Comparison of ENCODE assay signal across 9 cellular contexts in genomic region chr17:17151962-17152361, GRCh38. TPM values are rescaled to one million over a fixed set of nuclear protein-coding genes. Genes with fewer than 3 reads are reported as not detected.
DNase-seq lines count a peak whose midpoint lies in the region; ATAC-seq, FAIRE-seq and TF ChIP-seq lines count a peak whose summit lies in the region.
"Had no signal": no experiment of that assay in that cellular context is flagged by ENCODE, and none has a peak within 500 bp of the region (broad histone marks: within the 10 kb centered on the region; RNA-seq: fewer than 3 reads in every experiment).

No MANE protein-coding gene starts in this region.

- FAIRE-seq in pancreas (lab: Jason Lieb, UNC) = no peak

- no peak overlapping the region for H3K4me3 ChIP-seq in HFF-Myc (replicated peaks; ENCODE audit: low read depth, low read length)
- H3K4me3 ChIP-seq in fibroblast of the aortic adventitia (ENCODE audit: low read depth, low read length) = no peak overlapping the region
- no peak overlapping the region for H3K4me3 ChIP-seq in pancreas
- no peak overlapping the region for H3K4me3 ChIP-seq in neural progenitor cell

- H3F3A ChIP-seq in neural progenitor cell (ENCODE audit: low read depth) = no peaks in the 10 kb centered on the region

- no peak overlapping the region for H3K4me3 Mint-ChIP-seq in activated CD4-positive, alpha-beta T cell treated with anti-CD3 and anti-CD28 coated beads, Interleukin-2, amount 10 ng/mL, durations not matched to agents 24 days and 14 days
- H3K4me3 Mint-ChIP-seq in neural progenitor cell = no peak overlapping the region
- H3K4me3 Mint-ChIP-seq: nephron had no signal

- WGBS in pancreas, 2 donors = 69 to 74% methylated on average over 8 of the region's 8 CpGs

- H3K4me2 ChIP-seq in neural progenitor cell = no peak overlapping the region

- intact Hi-C loops in activated CD4-positive, alpha-beta T cell treated with anti-CD3 and anti-CD28 coated beads, Interleukin-2, amount 10 ng/mL, durations not matched to agents 24 days and 14 days (cut with micrococcal nuclease) = loop anchor here (1.0 to 2.0 kb wide), 3 partner anchors 27 to 85 kb away; partner anchors contain the start of gene FLCN
- intact Hi-C loops in pancreas (cut with DNase I) = no loop called here

- H3K36me3 Mint-ChIP-seq in activated CD4-positive, alpha-beta T cell treated with anti-CD3 and anti-CD28 coated beads, Interleukin-2, amount 10 ng/mL, durations not matched to agents 24 days and 14 days (ENCODE audit: low read depth) = peaks cover 65% of the 10 kb centered on the region
- peaks cover 44% of the 10 kb centered on the region for H3K36me3 Mint-ChIP-seq in neural progenitor cell

- no peak overlapping the region for H2AFZ ChIP-seq in neural progenitor cell (replicated peaks)

- H3K9ac ChIP-seq in neural progenitor cell = no peak overlapping the region

- no peak overlapping the region for H3K27ac ChIP-seq in pancreas
- H3K27ac ChIP-seq in neural progenitor cell = no peak overlapping the region

- H3K4me1 Mint-ChIP-seq in activated CD4-positive, alpha-beta T cell treated with anti-CD3 and anti-CD28 coated beads, Interleukin-2, amount 10 ng/mL, durations not matched to agents 24 days and 14 days = peaks cover 42% of the 10 kb centered on the region
- H3K4me1 Mint-ChIP-seq in neural progenitor cell = no peaks in the 10 kb centered on the region
- H3K4me1 Mint-ChIP-seq: nephron had no signal

- H3K9me3 Mint-ChIP-seq in activated CD4-positive, alpha-beta T cell treated with anti-CD3 and anti-CD28 coated beads, Interleukin-2, amount 10 ng/mL, durations not matched to agents 24 days and 14 days = no peaks in the 10 kb centered on the region
- no peaks in the 10 kb centered on the region for H3K9me3 Mint-ChIP-seq in neural progenitor cell
- H3K9me3 Mint-ChIP-seq: nephron had no signal

- H3K27me3 ChIP-seq in pancreas = no peaks in the 10 kb centered on the region
- H3K27me3 ChIP-seq in neural progenitor cell = no peaks in the 10 kb centered on the region

- H3K79me2 ChIP-seq in neural progenitor cell (ENCODE audit: low read depth) = no peaks in the 10 kb centered on the region

- ATAC-seq in pancreas = peak in 3 of 4 donors; percentile 67 to 80 (median 72)

- peaks cover 4 to 71% (median 29%) of the 10 kb centered on the region in 3 donors for H3K36me3 ChIP-seq in pancreas
- no peaks in the 10 kb centered on the region for H3K36me3 ChIP-seq in neural progenitor cell

- peak overlapping the region; percentile 85 for H3K27ac Mint-ChIP-seq in activated CD4-positive, alpha-beta T cell treated with anti-CD3 and anti-CD28 coated beads, Interleukin-2, amount 10 ng/mL, durations not matched to agents 24 days and 14 days
- no peak overlapping the region for H3K27ac Mint-ChIP-seq in neural progenitor cell
- H3K27ac Mint-ChIP-seq: nephron had no signal

- DNase-seq in HFF-Myc (ENCODE audit: extremely low read depth, low read depth) = peak; percentile 79
- no peak for DNase-seq in activated CD4-positive, alpha-beta T cell treated with anti-CD3 and anti-CD28 coated beads, Interleukin-2, amount 10 ng/mL, durations not matched to agents 24 days and 14 days
- DNase-seq in fibroblast of the aortic adventitia (ENCODE audit: low read depth) = peak; percentile 95
- peak in 4 of 6 donors; percentile 28 to 55 (median 41) for DNase-seq in pancreas
- no peak for DNase-seq in cerebellum (ENCODE audit: low spot score)
- no peak for DNase-seq in neural progenitor cell (ENCODE audit: low spot score)
- no peak for DNase-seq in iPS-NIHi7 (ENCODE audit: extremely low spot score)
- DNase-seq in NCI-H1092 treated with DMSO at 0.1 percent for 48 hours (lab: John Stamatoyannopoulos, UW) = no peak

- H3K9me3 ChIP-seq in pancreas (no peaks in the 10 kb centered on the region), neural progenitor cell (ENCODE audit: low read depth) (no peaks in the 10 kb centered on the region)

- no peak for TF ChIP-seq CTCF in HFF-Myc (IDR thresholded peaks at IDR 0.05; ENCODE audit: low read depth, low read length, missing control alignments)
- TF ChIP-seq CTCF in fibroblast of the aortic adventitia (IDR thresholded peaks at IDR 0.05; ENCODE audit: insufficient read depth, low read length) = no peak
- no peak for TF ChIP-seq CTCF in pancreas (IDR thresholded peaks at IDR 0.05)
- no peak for TF ChIP-seq CTCF in neural progenitor cell (IDR thresholded peaks at IDR 0.05)

- no peaks in the 10 kb centered on the region for H3K27me3 Mint-ChIP-seq in activated CD4-positive, alpha-beta T cell treated with anti-CD3 and anti-CD28 coated beads, Interleukin-2, amount 10 ng/mL, durations not matched to agents 24 days and 14 days
- peaks cover 4% of the 10 kb centered on the region for H3K27me3 Mint-ChIP-seq in neural progenitor cell (ENCODE audit: insufficient read depth, low read depth)

- H4K20me1 ChIP-seq in neural progenitor cell (ENCODE audit: low read depth) = no peaks in the 10 kb centered on the region

- H3K4me1 ChIP-seq in pancreas (peaks cover 0 to 4% (median 0%) of the 10 kb centered on the region in 3 donors), neural progenitor cell (no peaks in the 10 kb centered on the region)

RNA-seq across cellular contexts. Expression of gene PLD6, which starts 54.2 kb away (rescaled TPM):
- total RNA-seq in activated CD4-positive, alpha-beta T cell treated with anti-CD3 and anti-CD28 coated beads, Interleukin-2, amount 10 ng/mL, durations not matched to agents 24 days and 14 days = 17.2 and 17.3 TPM in 2 replicates
- total RNA-seq in fibroblast of the aortic adventitia (ENCODE audit: low replicate concordance) (3.1 and 4.3 TPM in 2 replicates), pancreas (1 to 10 TPM; 1.5 to 3.4 (median 2.3) TPM), cerebellum (6.8 TPM), neural progenitor cell (ENCODE audit: low replicate concordance) (0.22 and 1.2 TPM in 2 replicates)
- polyA plus RNA-seq in pancreas = 1 to 10 TPM; 2.3 to 3.4 TPM

Comparison
In these comparisons a context has a peak if more than half of its experiments do, and no peak if none do; other contexts are left out.
1. DNase-seq: peak in HFF-Myc (single experiment), fibroblast of the aortic adventitia (single experiment) and pancreas (4 of 6); none in activated CD4-positive, alpha-beta T cell treated with anti-CD3 and anti-CD28 coated beads, Interleukin-2, amount 10 ng/mL, durations not matched to agents 24 days and 14 days (single experiment), cerebellum (single experiment), neural progenitor cell (single experiment), iPS-NIHi7 (single experiment) and NCI-H1092 treated with DMSO at 0.1 percent for 48 hours (single experiment).